ENCODE assay signal across 11 cellular contexts in genomic region chr11:118342503-118343161, GRCh38. TPM values are rescaled to one million over a fixed set of nuclear protein-coding genes. Genes with fewer than 3 reads are reported as not detected.
DNase-seq lines count a peak whose midpoint lies in the region; ATAC-seq and TF ChIP-seq lines count a peak whose summit lies in the region.
"Had no signal": no experiment of that assay in that cellular context is flagged by ENCODE, and none has a peak within 500 bp of the region (broad histone marks: within the 10 kb centered on the region; RNA-seq: fewer than 3 reads in every experiment).

CD3D (minus strand) TSS chr11:118342705; CDS start chr11:118342607, 98 bp downstream.

- H3K4me3 ChIP-seq in neural progenitor cell, result no peak within 1 kb of the TSS
- H3K4me3 ChIP-seq: SJSA1 had no signal

- ATAC-seq in HG02610 (IDR thresholded peaks at IDR 0.05; ENCODE audit: unreplicated experiment), result peak; percentile 34
- ATAC-seq in HG03159 (IDR thresholded peaks at IDR 0.05; ENCODE audit: unreplicated experiment), result no peak

- H3K79me2 ChIP-seq in neural progenitor cell (ENCODE audit: low read depth), result no peaks in the 10 kb centered on the region

- no peaks in the 10 kb centered on the region for H3K4me1 ChIP-seq in neural progenitor cell
- H3K4me1 ChIP-seq: SJSA1 had no signal

- H4K20me1 ChIP-seq in neural progenitor cell (ENCODE audit: low read depth), result no peaks in the 10 kb centered on the region

- H3K27ac ChIP-seq in neural progenitor cell, result no peak within 1 kb of the TSS
- H3K27ac ChIP-seq: SJSA1 had no signal

- H3K27me3 Mint-ChIP-seq in neural progenitor cell (ENCODE audit: insufficient read depth, low read depth), result peaks cover 11% of the 10 kb centered on the region

- H3K27ac Mint-ChIP-seq in neural progenitor cell, result no peak within 1 kb of the TSS

- no peaks in the 10 kb centered on the region for H3K36me3 Mint-ChIP-seq in neural progenitor cell

- H3K9me3 ChIP-seq in neural progenitor cell (ENCODE audit: low read depth), result no peaks in the 10 kb centered on the region
- H3K9me3 ChIP-seq: SJSA1 had no signal

- H3K27me3 ChIP-seq in neural progenitor cell, result peaks cover 24% of the 10 kb centered on the region
- H3K27me3 ChIP-seq: SJSA1 had no signal

- peaks cover 5% of the 10 kb centered on the region for H3K4me1 Mint-ChIP-seq in neural progenitor cell

- H3K36me3 ChIP-seq in neural progenitor cell, result no peaks in the 10 kb centered on the region
- H3K36me3 ChIP-seq: SJSA1 had no signal

- H3K9ac ChIP-seq in neural progenitor cell, result no peak within 1 kb of the TSS

- no peaks in the 10 kb centered on the region for H3F3A ChIP-seq in neural progenitor cell (ENCODE audit: low read depth)

- H3K9me3 Mint-ChIP-seq in neural progenitor cell, result no peaks in the 10 kb centered on the region

- in situ Hi-C loops in GM13977 (cut with MboI; ENCODE audit: low pct_unique_long_range_greater_than_20kb, low sequenced_read_pairs, unreplicated experiment), result no loop called here

- H2AFZ ChIP-seq in neural progenitor cell (replicated peaks), result no peak within 1 kb of the TSS

- peak; percentile 65 to 68 for DNase-seq in activated CD4-positive, alpha-beta T cell treated with anti-CD3 and anti-CD28 coated beads, Interleukin-2, amount 50 U/mL, for 4 hours
- peak; percentile 72 for DNase-seq in central memory CD4-positive, alpha-beta T cell
- peak; percentile 51 to 52 for DNase-seq in stimulated activated CD4-positive, alpha-beta T cell treated with anti-CD3 and anti-CD28 coated beads, Interleukin-2, amount 100 ng/mL, for 48 hours
- DNase-seq in GM13977 (ENCODE audit: low spot score) (no peak), neural progenitor cell (ENCODE audit: low spot score) (no peak), NCI-H1930 (lab: John Stamatoyannopoulos, UW) (no peak)
- DNase-seq: kidney, NCI-H1048 had no signal

- no peak within 1 kb of the TSS for H3K4me2 ChIP-seq in neural progenitor cell

- H3K4me3 Mint-ChIP-seq in neural progenitor cell, result no peak within 1 kb of the TSS

- TF ChIP-seq CTCF in GM13977 (IDR thresholded peaks at IDR 0.05; ENCODE audit: extremely low read depth, insufficient read depth, missing control alignments) (no peak), neural progenitor cell (IDR thresholded peaks at IDR 0.05) (no peak)

RNA-seq across cellular contexts. Expression of gene CD3D, which starts in this region (rescaled TPM):
- total RNA-seq in neural progenitor cell (ENCODE audit: low replicate concordance), result not detected in 2 replicates
- total RNA-seq: SJSA1 had no signal

Comparison
In these comparisons a context has a peak if more than half of its experiments do, and no peak if none do; other contexts are left out.
1. DNase-seq: peak in activated CD4-positive, alpha-beta T cell treated with anti-CD3 and anti-CD28 coated beads, Interleukin-2, amount 50 U/mL, for 4 hours (2 of 2), central memory CD4-positive, alpha-beta T cell (single experiment) and stimulated activated CD4-positive, alpha-beta T cell treated with anti-CD3 and anti-CD28 coated beads, Interleukin-2, amount 100 ng/mL, for 48 hours (2 of 2); none in GM13977 (single experiment), neural progenitor cell (single experiment) and NCI-H1930 (0 of 2).